21 cellular contexts compared by ENCODE assay signal in genomic region chr10:78746178-78746763, GRCh38.
DNase-seq lines count a peak whose midpoint lies in the region; ATAC-seq and TF ChIP-seq lines count a peak whose summit lies in the region.
"Had no signal": no experiment of that assay in that cellular context is flagged by ENCODE, and none has a peak within 500 bp of the region (broad histone marks: within the 10 kb centered on the region; RNA-seq: fewer than 3 reads in every experiment).

No MANE protein-coding gene starts in this region.

- peak overlapping the region; percentile 40 for H2AK5ac ChIP-seq in neuronal stem cell (ENCODE audit: low read depth, low read length)

- POLR2A ChIA-PET in HEK293 (lab: Yijun Ruan, JAX) (no interaction called here), HEK293T (lab: Yijun Ruan, JAX) (no interaction called here)

- H3K4me1 ChIP-seq in HEK293 (ENCODE audit: control insufficient read depth, insufficient read depth, low read length) (0 out of 2 replicates have a peak, but pooled peaks cover 3% of the 10 kb centered on the region), neuronal stem cell (ENCODE audit: control insufficient read depth in 2 of 2, insufficient read depth in 1 of 2, low read depth in 1 of 2, low read length in 2 of 2) (peaks cover 14 to 17% of the 10 kb centered on the region in 2 donors), psoas muscle (no peaks in the 10 kb centered on the region)
- H3K4me1 ChIP-seq: HAP-1 had no signal

- no CpG with 5 or more reads among the region's 11 CpGs for WGBS in neuronal stem cell (ENCODE audit: extremely low coverage in 2 of 2, insufficient read length in 2 of 2, insufficient replicate concordance in 1 of 2), 2 donors
- 96 to 98% (median 96%) methylated on average over 11 of the region's 11 CpGs for WGBS in psoas muscle, 3 donors

- H2BK12ac ChIP-seq in neuronal stem cell (ENCODE audit: low read length) = no peak overlapping the region

- H3K27ac Mint-ChIP-seq in brain = peak overlapping the region in 4 of 5 experiments; percentile 32 to 96 (median 75)
- H3K27ac Mint-ChIP-seq: B cell; CD4-positive, alpha-beta memory T cell had no signal

- no peak overlapping the region for H2AFZ ChIP-seq in neuronal stem cell (ENCODE audit: low read length)

- H3K4me1 Mint-ChIP-seq in brain = peaks cover 71% of the 10 kb centered on the region
- H3K4me1 Mint-ChIP-seq: B cell had no signal

- no peak for ATAC-seq in GM21619 (IDR thresholded peaks at IDR 0.05; ENCODE audit: unreplicated experiment)
- ATAC-seq in psoas muscle = no peak

- no peak overlapping the region for H3K9ac ChIP-seq in neuronal stem cell (ENCODE audit: low read depth, low read length, poor library complexity)

- no peak overlapping the region for H3K4me3 ChIP-seq in HEK293 (ENCODE audit: low read depth, low read length)
- H3K4me3 ChIP-seq in neuronal stem cell (ENCODE audit: low read length in 2 of 2) = no peak overlapping the region
- no peak overlapping the region for H3K4me3 ChIP-seq in psoas muscle
- H3K4me3 ChIP-seq: HAP-1 had no signal

- H3K9me3 ChIP-seq in HEK293 (ENCODE audit: control insufficient read depth, insufficient read depth, low read depth, low read length) = no peaks in the 10 kb centered on the region
- no peaks in the 10 kb centered on the region for H3K9me3 ChIP-seq in neuronal stem cell (replicated peaks in 1 of 2; ENCODE audit: control insufficient read depth in 2 of 2, insufficient read depth in 1 of 2, low read depth in 1 of 2, low read length in 2 of 2)
- no peaks in the 10 kb centered on the region for H3K9me3 ChIP-seq in psoas muscle
- H3K9me3 ChIP-seq: HAP-1 had no signal

- no peak overlapping the region for H3K4me2 ChIP-seq in neuronal stem cell (ENCODE audit: insufficient read depth, low read length, poor library complexity, severe bottlenecking)

- H3K27me3 Mint-ChIP-seq in brain = no peaks in the 10 kb centered on the region

- H3K4ac ChIP-seq in neuronal stem cell (ENCODE audit: low read length) = no peak overlapping the region

- H3K9me3 Mint-ChIP-seq in brain = peaks cover 0 to 10% (median 0%) of the 10 kb centered on the region in 5 experiments
- H3K9me3 Mint-ChIP-seq: CD4-positive, alpha-beta memory T cell had no signal

- H2BK15ac ChIP-seq in neuronal stem cell (ENCODE audit: low read length) = no peak overlapping the region

- DNase-seq in neuronal stem cell (ENCODE audit: low spot score) = no peak
- no peak for DNase-seq in GOT3 (lab: John Stamatoyannopoulos, UW)
- DNase-seq in psoas muscle = no peak
- DNase-seq in HEK293T (ENCODE audit: extremely low spot score) = no peak
- DNase-seq: 8988T; CD4-positive, alpha-beta memory T cell; DMS79; KBM-7; NCI-H1105; NCI-H2081; NCI-H2171 treated with DMSO at 0.1 percent for 48 hours; NCI-H510A; NCI-H774; RPMI8226; SHP77 treated with DMSO at 0.1 percent for 48 hours had no signal

- H3K14ac ChIP-seq in neuronal stem cell (ENCODE audit: low read length) = no peak overlapping the region

- H4K8ac ChIP-seq in neuronal stem cell (ENCODE audit: low read depth, low read length) = no peak overlapping the region

- peak overlapping the region; percentile 4 for H2BK5ac ChIP-seq in neuronal stem cell (ENCODE audit: low read length)

- H3K18ac ChIP-seq in neuronal stem cell (ENCODE audit: low read length) = peak overlapping the region; percentile 34

- H3K36me3 ChIP-seq in HEK293 (ENCODE audit: control insufficient read depth in 2 of 2, insufficient read depth in 1 of 2, low read length in 2 of 2) (no peaks in the 10 kb centered on the region), neuronal stem cell (replicated peaks in 1 of 2; ENCODE audit: control insufficient read depth in 2 of 2, insufficient read depth in 2 of 2, low read length in 2 of 2) (no peaks in the 10 kb centered on the region), psoas muscle (ENCODE audit: insufficient read depth in 1 of 2, low read depth in 1 of 2) (no peaks in the 10 kb centered on the region)
- H3K36me3 ChIP-seq: HAP-1 had no signal

- H3K36me3 Mint-ChIP-seq in brain = no peaks in the 10 kb centered on the region
- H3K36me3 Mint-ChIP-seq: CD4-positive, alpha-beta memory T cell had no signal

- H3K27me3 ChIP-seq in neuronal stem cell (ENCODE audit: control insufficient read depth in 3 of 3, insufficient read depth in 3 of 3, low read depth in 1 of 3, low read length in 3 of 3) = peaks cover 0 to 5% (median 0%) of the 10 kb centered on the region in 3 experiments
- no peaks in the 10 kb centered on the region for H3K27me3 ChIP-seq in psoas muscle (ENCODE audit: insufficient read depth in 3 of 3, low read length in 2 of 3)

- H2BK120ac ChIP-seq in neuronal stem cell (ENCODE audit: low read depth, low read length) = peak overlapping the region; percentile 12

- H3K27ac ChIP-seq in C4-2B = peak overlapping the region; percentile 80; the same call in 1 of the 2 replicates
- H3K27ac ChIP-seq in HEK293 (ENCODE audit: extremely low read depth, low read depth, low read length) = no peak overlapping the region
- no peak overlapping the region for H3K27ac ChIP-seq in neuronal stem cell (replicated peaks; ENCODE audit: low read length)
- H3K27ac ChIP-seq in psoas muscle = no peak overlapping the region

- H3K4me3 Mint-ChIP-seq in brain = peak overlapping the region in 1 of 5 experiments; percentile 47
- H3K4me3 Mint-ChIP-seq: B cell; CD4-positive, alpha-beta memory T cell had no signal

- CTCF ChIA-PET in HEK293 (lab: Yijun Ruan, JAX) (no interaction called here), HEK293T (lab: Yijun Ruan, JAX) (no interaction called here)

- H3K79me1 ChIP-seq in neuronal stem cell (ENCODE audit: low read depth, low read length) = no peaks in the 10 kb centered on the region

- no peak for TF ChIP-seq CTCF in C4-2B (conservative IDR thresholded peaks at IDR 0.05)
- TF ChIP-seq CTCF in HEK293 (tag by site-specific recombination; IDR thresholded peaks at IDR 0.05) = no peak
- TF ChIP-seq CTCF in brain (conservative IDR thresholded peaks at IDR 0.05) = no peak
- no peak for TF ChIP-seq CTCF in psoas muscle (IDR thresholded peaks at IDR 0.05)

- no peak overlapping the region for H3K23ac ChIP-seq in neuronal stem cell (ENCODE audit: low read depth, low read length, poor library complexity)

- intact Hi-C loops in psoas muscle (cut with DNase I) = no loop called here

- no peak overlapping the region for H4K91ac ChIP-seq in neuronal stem cell (ENCODE audit: low read depth, low read length, poor library complexity)

TF ChIP-seq in HEK293, 187 proteins besides CTCF, POLR2A, EP300 and RAD21:
- TF ChIP-seq HOXD13 (CRISPR knock-in tag; IDR thresholded peaks at IDR 0.05; ENCODE audit: borderline replicate concordance) (no peak), ZIC2 (tag by site-specific recombination; IDR thresholded peaks at IDR 0.05) (peak; percentile 91), ZNF548 (tag by site-specific recombination; IDR thresholded peaks at IDR 0.05) (no peak)

TF ChIP-seq in HEK293T, 16 proteins besides CTCF, POLR2A, EP300 and RAD21:
- TF ChIP-seq ELF4 (IDR thresholded peaks at IDR 0.05) = no peak
- TF ChIP-seq NFRKB (IDR thresholded peaks at IDR 0.05) = no peak
- TF ChIP-seq FOXM1 (IDR thresholded peaks at IDR 0.05; ENCODE audit: borderline replicate concordance) = no peak
- TF ChIP-seq L3MBTL2 (conservative IDR thresholded peaks at IDR 0.05) = no peak
TF ChIP-seq in HEK293T: peak in this region for 0.
